18 cellular contexts compared by ENCODE assay signal in the genomic region with DNA sequence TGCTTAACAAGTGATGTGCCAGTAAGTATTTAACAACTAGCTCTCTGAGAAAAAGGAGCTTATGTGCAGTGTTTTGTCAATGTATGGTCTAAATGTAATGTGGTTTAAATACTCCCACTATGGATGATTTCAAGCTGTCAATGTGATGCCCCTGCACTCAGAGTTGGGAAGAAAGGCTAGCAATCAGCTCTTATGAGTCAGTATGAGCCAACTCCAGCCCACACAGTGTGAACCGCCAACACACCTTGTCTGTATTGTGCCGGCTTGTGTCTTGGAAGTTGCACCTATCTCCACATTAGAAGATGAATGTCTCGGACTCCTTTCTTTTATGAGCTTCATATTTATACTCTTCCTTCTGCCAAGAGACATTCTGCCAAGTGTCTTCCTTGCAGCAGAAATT.
DNase-seq lines count a peak whose midpoint lies in the region; FAIRE-seq and TF ChIP-seq lines count a peak whose summit lies in the region.
"Had no signal": no experiment of that assay in that cellular context is flagged by ENCODE, and none has a peak within 500 bp of the region (broad histone marks: within the 10 kb centered on the region; RNA-seq: fewer than 3 reads in every experiment).

No MANE protein-coding gene starts in this region.

- no peak for TF ChIP-seq EP300 in stomach (IDR thresholded peaks at IDR 0.05)

- CTCF ChIA-PET in MCF 10A (lab: Yijun Ruan, JAX) = no interaction called here

- TF ChIP-seq CTCF in MCF 10A (IDR thresholded peaks at IDR 0.05; ENCODE audit: unreplicated experiment) (no peak), breast epithelium (IDR thresholded peaks at IDR 0.05) (no peak), epithelial cell of esophagus (IDR thresholded peaks at IDR 0.05; ENCODE audit: insufficient read depth, low read depth, low read length, missing control alignments) (no peak), stomach (IDR thresholded peaks at IDR 0.05) (no peak)

- H3K36me3 ChIP-seq in breast epithelium (no peaks in the 10 kb centered on the region), stomach (no peaks in the 10 kb centered on the region), small intestine (ENCODE audit: control insufficient read depth in 2 of 2, insufficient read depth in 2 of 2, low read length in 2 of 2) (no peaks in the 10 kb centered on the region)

- H3K27ac ChIP-seq in breast epithelium = no peak overlapping the region
- H3K27ac ChIP-seq in stomach = no peak overlapping the region
- no peak overlapping the region for H3K27ac ChIP-seq in small intestine (ENCODE audit: low read depth in 1 of 2, low read length in 1 of 2)
- H3K27ac ChIP-seq: 22Rv1 had no signal

- DNase-seq in MCF 10A (ENCODE audit: unreplicated experiment) = peak; percentile 5
- DNase-seq in breast epithelium (ENCODE audit: low spot score in 2 of 2) = no peak
- DNase-seq in epithelial cell of esophagus (ENCODE audit: low read depth) = peak; percentile 24
- DNase-seq in putamen (ENCODE audit: low spot score) = peak; percentile 52
- DNase-seq in stomach = no peak
- no peak for DNase-seq in small intestine
- DNase-seq: C1 segment of cervical spinal cord; Calu3; CD4-positive, alpha-beta memory T cell; COR-L47; DMS53; DMS79 treated with DMSO at 0.1 percent for 48 hours; GF-D8; H9; HFFc6 had no signal

- POLR2A ChIA-PET in MCF 10A (lab: Yijun Ruan, JAX) = interaction anchor here (0.7 kb wide), 1 partner anchor 727 kb away, joined by 3 read pairs; no protein-coding TSS in a partner anchor

- H3K4me3 ChIP-seq in breast epithelium (no peak overlapping the region), epithelial cell of esophagus (ENCODE audit: low read length) (no peak overlapping the region), stomach (no peak overlapping the region), small intestine (ENCODE audit: low read depth in 1 of 2, low read length in 2 of 2) (no peak overlapping the region)
- H3K4me3 ChIP-seq: GM23338 had no signal

- H3K4me1 ChIP-seq in breast epithelium = no peaks in the 10 kb centered on the region
- no peaks in the 10 kb centered on the region for H3K4me1 ChIP-seq in stomach
- H3K4me1 ChIP-seq in small intestine (ENCODE audit: control insufficient read depth in 2 of 2, insufficient read depth in 1 of 2, low read depth in 1 of 2, low read length in 1 of 2) = no peaks in the 10 kb centered on the region

- intact Hi-C loops in MCF 10A (cut with micrococcal nuclease) = no loop called here
- intact Hi-C loops in breast epithelium (cut with DNase I; ENCODE audit: low total_unique reads) = no loop called here
- intact Hi-C loops in stomach (cut with DNase I; ENCODE audit: low total_unique reads) = no loop called here

- no peak overlapping the region for H3K4me3 Mint-ChIP-seq in MCF 10A (ENCODE audit: unreplicated experiment)
- H3K4me3 Mint-ChIP-seq: CD4-positive, alpha-beta memory T cell; GM23338; H9; HFFc6 had no signal

- 85 to 93% (median 89%) methylated on average over 3 of the region's 3 CpGs for WGBS in stomach, 5 donors
- WGBS in small intestine, 3 donors = 84 to 88% (median 88%) methylated on average over 3 of the region's 3 CpGs

- no peaks in the 10 kb centered on the region for H3K9me3 Mint-ChIP-seq in MCF 10A (ENCODE audit: unreplicated experiment)

- H3K4me1 Mint-ChIP-seq in MCF 10A (ENCODE audit: insufficient read depth, unreplicated experiment) = no peaks in the 10 kb centered on the region
- H3K4me1 Mint-ChIP-seq: CD4-positive, alpha-beta memory T cell; GM23338 had no signal

- H3K36me3 Mint-ChIP-seq in MCF 10A (ENCODE audit: insufficient read depth, unreplicated experiment) = no peaks in the 10 kb centered on the region
- H3K36me3 Mint-ChIP-seq: CD4-positive, alpha-beta memory T cell had no signal

- H3K9me3 ChIP-seq in breast epithelium (peaks cover 0 to 10% of the 10 kb centered on the region in 2 donors), stomach (peaks cover 0 to 12% (median 0%) of the 10 kb centered on the region in 4 donors), small intestine (ENCODE audit: control insufficient read depth, low read depth) (no peaks in the 10 kb centered on the region)

- H3K27me3 ChIP-seq in breast epithelium (no peaks in the 10 kb centered on the region), stomach (no peaks in the 10 kb centered on the region), small intestine (ENCODE audit: control insufficient read depth in 2 of 2, insufficient read depth in 2 of 2, low read length in 2 of 2) (no peaks in the 10 kb centered on the region)

- no peak overlapping the region for H3K27ac Mint-ChIP-seq in MCF 10A (ENCODE audit: low read depth, unreplicated experiment)
- H3K27ac Mint-ChIP-seq: CD4-positive, alpha-beta memory T cell; GM23338; H9; HFFc6 had no signal

- TF ChIP-seq POLR2A in breast epithelium (IDR thresholded peaks at IDR 0.05) (no peak), stomach (IDR thresholded peaks at IDR 0.05) (no peak)

- no peaks in the 10 kb centered on the region for H3K27me3 Mint-ChIP-seq in MCF 10A (ENCODE audit: insufficient read depth, unreplicated experiment)
- H3K27me3 Mint-ChIP-seq: CD4-positive, alpha-beta memory T cell had no signal

- no TSS peak for BruUV-seq in MCF 10A (replicated peaks; lab: Mats Ljungman, UMichigan)

- no peak for FAIRE-seq in small intestine (lab: Jason Lieb, UNC)
- FAIRE-seq: A204.1 had no signal

Comparison
In these comparisons a context has a peak if more than half of its experiments do, and no peak if none do; other contexts are left out.
1. DNase-seq: peak in MCF 10A (single experiment), epithelial cell of esophagus (single experiment) and putamen (single experiment); none in breast epithelium (0 of 2), stomach (single experiment) and small intestine (single experiment).